In the genomic region with DNA sequence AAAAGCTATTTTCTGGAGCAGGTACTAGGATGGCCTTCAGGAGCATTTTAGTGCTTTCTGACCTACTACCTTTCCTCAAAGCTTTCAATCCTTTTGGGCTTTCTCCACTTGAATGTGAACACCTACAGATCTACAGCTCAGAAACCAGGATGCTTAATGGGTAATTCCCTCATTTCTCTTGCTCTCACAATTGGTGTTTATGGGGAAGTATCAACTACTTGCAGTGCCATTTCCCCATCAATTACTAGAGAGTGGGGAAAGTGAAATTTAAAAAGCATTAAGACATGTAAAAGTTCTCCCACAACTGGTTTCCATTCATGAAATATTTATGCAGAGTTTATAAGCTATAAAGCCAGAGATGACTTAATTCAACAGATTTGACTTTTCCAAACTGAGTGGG, we compare ENCODE assay signal across 8 cellular contexts. TPM values are rescaled to one million over a fixed set of nuclear protein-coding genes. Genes with fewer than 3 reads are reported as not detected.
DNase-seq lines count a peak whose midpoint lies in the region; ATAC-seq and TF ChIP-seq lines count a peak whose summit lies in the region.

No MANE protein-coding gene starts in this region.

- no peaks in the 10 kb centered on the region for H3K9me3 Mint-ChIP-seq in T-helper 2 cell treated with Interferon-gamma antibody and Interleukin-4, amounts not matched to agents 5 μg/mL and 100 μg/mL, for 36 hours
- H3K9me3 Mint-ChIP-seq in T-cell: no peaks in the 10 kb centered on the region

- no peaks in the 10 kb centered on the region for H3K27me3 ChIP-seq in spleen (replicated peaks in 1 of 7)

- H3K4me3 Mint-ChIP-seq in T-helper 2 cell treated with Interferon-gamma antibody and Interleukin-4, amounts not matched to agents 5 μg/mL and 100 μg/mL, for 36 hours: peak overlapping the region; percentile 98
- peak overlapping the region; percentile 95 to 97 (median 96) for H3K4me3 Mint-ChIP-seq in T-cell

- ATAC-seq in T-cell (replicated peaks in 1 of 4) (no peak), GM21529 (IDR thresholded peaks at IDR 0.05; ENCODE audit: unreplicated experiment) (no peak), HG03108 (IDR thresholded peaks at IDR 0.05; ENCODE audit: unreplicated experiment) (no peak)

- peaks cover 39% of the 10 kb centered on the region for H3K36me3 Mint-ChIP-seq in T-helper 2 cell treated with Interferon-gamma antibody and Interleukin-4, amounts not matched to agents 5 μg/mL and 100 μg/mL, for 36 hours (ENCODE audit: low read depth)
- no peaks in the 10 kb centered on the region for H3K36me3 Mint-ChIP-seq in T-cell

- peaks cover 0 to 19% (median 0%) of the 10 kb centered on the region in 6 donors for H3K36me3 ChIP-seq in spleen

- POLR2A ChIA-PET in T-cell (lab: Charles Lee): interaction anchor here (0.5 to 1.5 kb wide), 6 partner anchors 12 to 200 kb away, joined by 3 to 10 read pairs (median 4); no protein-coding TSS in a partner anchor

- H3K9me3 ChIP-seq in spleen: no peaks in the 10 kb centered on the region

- H3K27me3 Mint-ChIP-seq in T-helper 2 cell treated with Interferon-gamma antibody and Interleukin-4, amounts not matched to agents 5 μg/mL and 100 μg/mL, for 36 hours (ENCODE audit: low read depth): no peaks in the 10 kb centered on the region
- no peaks in the 10 kb centered on the region for H3K27me3 Mint-ChIP-seq in T-cell

- no peak for TF ChIP-seq CTCF in foreskin fibroblast (IDR thresholded peaks at IDR 0.05; ENCODE audit: low read depth, low read length)
- no peak for TF ChIP-seq CTCF in spleen (IDR thresholded peaks at IDR 0.05 in 8 of 11, conservative IDR thresholded peaks at IDR 0.05 in 3 of 11)

- H3K4me3 ChIP-seq in foreskin fibroblast (ENCODE audit: low read depth in 1 of 2, low read length in 2 of 2) (peak overlapping the region; percentile 51 to 68), spleen (peak overlapping the region in 7 of 8 donors; percentile 70 to 100 (median 100))

- peaks cover 31 to 74% (median 55%) of the 10 kb centered on the region in 6 donors for H3K4me1 ChIP-seq in spleen

- TF ChIP-seq POLR2A in spleen (IDR thresholded peaks at IDR 0.05): no peak

- no peak for DNase-seq in T-helper 2 cell treated with Interferon-gamma antibody and Interleukin-4, amounts not matched to agents 5 μg/mL and 100 μg/mL, for 36 hours (ENCODE audit: low spot score)
- DNase-seq in T-helper 2 cell (no peak), T-cell (no peak), foreskin fibroblast (no peak), spleen (no peak), COLO668 (lab: John Stamatoyannopoulos, UW; ENCODE audit: unreplicated experiment) (no peak)

- H3K4me1 Mint-ChIP-seq in T-helper 2 cell treated with Interferon-gamma antibody and Interleukin-4, amounts not matched to agents 5 μg/mL and 100 μg/mL, for 36 hours (ENCODE audit: low read depth): peaks cover 39% of the 10 kb centered on the region
- peaks cover 62 to 63% (median 62%) of the 10 kb centered on the region in 3 donors for H3K4me1 Mint-ChIP-seq in T-cell

- CTCF ChIA-PET in T-cell (lab: Charles Lee): interaction anchor here (0.5 to 3.0 kb wide), 7 partner anchors 10 to 147 kb away, joined by 3 to 14 read pairs (median 7); no protein-coding TSS in a partner anchor

- intact Hi-C loops in spleen (cut with DNase I; ENCODE audit: low total_unique reads): no loop called here

- peak overlapping the region in 7 of 8 donors; percentile 99 to 100 (median 100) for H3K27ac ChIP-seq in spleen

- peak overlapping the region; percentile 99 for H3K27ac Mint-ChIP-seq in T-helper 2 cell treated with Interferon-gamma antibody and Interleukin-4, amounts not matched to agents 5 μg/mL and 100 μg/mL, for 36 hours
- peak overlapping the region; percentile 94 to 97 for H3K27ac Mint-ChIP-seq in T-cell

RNA-seq across cellular contexts. Expression of a gene that starts 2.1 kb away (rescaled TPM):
- total RNA-seq in T-cell: 10 to 100 TPM; 67.5 to 86.5 (median 74.2) TPM
- total RNA-seq in spleen: 10 to 100 TPM; 53.7 to 64.1 (median 58.3) TPM
- 10 to 100 TPM; 28.4 to 34.1 (median 31.0) TPM for polyA plus RNA-seq in spleen
